In the genomic region with DNA sequence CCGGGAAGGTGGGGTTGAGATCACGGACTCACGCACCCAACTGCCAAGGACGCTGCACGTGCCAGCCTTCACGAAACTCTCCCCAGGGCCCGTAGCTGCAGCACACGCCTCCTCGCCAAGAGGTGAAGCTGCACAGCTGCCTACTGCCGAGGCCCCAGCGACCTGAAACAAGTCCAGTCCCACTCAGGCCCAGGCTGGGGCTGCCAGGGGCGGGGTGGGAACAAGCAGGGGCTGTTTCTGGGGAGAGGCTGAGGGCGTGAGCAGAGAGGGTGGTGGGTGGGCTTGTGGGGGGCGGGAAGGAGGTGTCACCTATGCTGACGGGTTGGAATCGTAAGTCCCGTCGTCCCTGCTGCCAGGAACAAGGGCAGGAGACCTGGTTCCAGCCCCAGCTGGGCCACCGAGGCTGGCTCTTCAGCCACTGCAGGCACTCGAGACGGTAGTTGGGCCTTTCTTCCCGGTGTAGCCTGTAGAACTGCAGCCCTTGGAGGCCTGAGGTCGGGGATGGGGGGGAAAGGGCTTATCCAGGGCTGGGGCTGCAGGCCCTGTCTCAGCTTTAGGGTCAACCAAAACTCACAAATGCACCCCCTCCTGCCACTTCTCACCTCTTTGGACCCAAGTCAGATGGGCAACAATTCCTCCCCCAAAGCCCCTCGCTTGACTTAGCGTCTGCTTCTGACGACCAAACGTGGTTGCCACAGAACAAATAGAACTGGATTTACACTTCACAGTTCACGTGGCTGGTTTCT, we compare ENCODE assay signal across 18 cellular contexts. TPM values are rescaled to one million over a fixed set of nuclear protein-coding genes. Genes with fewer than 3 reads are reported as not detected.
"Had no signal": no experiment of that assay in that cellular context is flagged by ENCODE, and none has a peak within 500 bp of the region (broad histone marks: within the 10 kb centered on the region; RNA-seq: fewer than 3 reads in every experiment).

No MANE protein-coding gene starts in this region.

- H3K9me3 ChIP-seq: gastroesophageal sphincter, transverse colon, uterus had no signal

- ATAC-seq: activated T-helper 17 cell treated with anti-CD3 and anti-CD28 coated beads, Interleukin-2, amount 50 U/mL, for 72 hours; gastroesophageal sphincter; left cardiac atrium; stimulated activated memory B cell treated with anti-CD40 and anti-IgM and Interleukin-4, amounts not matched to agents 10 μg/mL and 1 μg/mL and 100 μg/mL, for 72 hours had no signal

- H3K4me3 ChIP-seq: coronary artery, gastroesophageal sphincter, transverse colon, uterus had no signal

- H3K4me1 ChIP-seq: uterus had no signal

- H3K27ac ChIP-seq: coronary artery, gastroesophageal sphincter, transverse colon, uterus, WERI-Rb-1 had no signal

- H3K36me3 ChIP-seq: gastroesophageal sphincter, transverse colon, uterus, WERI-Rb-1 had no signal

- DNase-seq: activated CD4-positive, alpha-beta T cell treated with anti-CD3 and anti-CD28 coated beads, Interleukin-2, amount 50 U/mL, for 1 hour; activated CD8-positive, alpha-beta memory T cell treated with anti-CD3 and anti-CD28 coated beads, Interleukin-2, amount 50 U/mL, for 4 hours; activated T-cell treated with anti-CD3 and anti-CD28 coated beads, Interleukin-2, amount 50 U/mL, for 24 hours; amygdala; cerebellar nuclear complex; hypothalamus; left cardiac atrium; mesendoderm; naive B cell; T-helper 1 cell; transverse colon; uterus; WERI-Rb-1 had no signal

- H3K27me3 ChIP-seq: uterus had no signal

RNA-seq across cellular contexts. Expression of gene MUC4, which starts 46.6 kb away (rescaled TPM):
- polyA plus RNA-seq: neural cell had no signal
